In genomic region chr14:68814376-68815287, GRCh38 we compare ENCODE assay signal across 8 cellular contexts. TPM values are rescaled to one million over a fixed set of nuclear protein-coding genes. Genes with fewer than 3 reads are reported as not detected.
DNase-seq lines count a peak whose midpoint lies in the region; FAIRE-seq and TF ChIP-seq lines count a peak whose summit lies in the region.

No MANE protein-coding gene starts in this region.

- no peak for FAIRE-seq in D721Med (lab: Jason Lieb, UNC)

- no peaks in the 10 kb centered on the region for H3K27me3 ChIP-seq in neuron (ENCODE audit: insufficient read depth, low read length)

- no peaks in the 10 kb centered on the region for H3K9me3 ChIP-seq in neuron (ENCODE audit: low read length)

- TF ChIP-seq POLR2A in lower leg skin (IDR thresholded peaks at IDR 0.05): no peak

- H2AFZ ChIP-seq in neuron (ENCODE audit: low read depth, low read length): no peak overlapping the region

- DNase-seq in DMS53 treated with DMSO at 0.1 percent for 48 hours (lab: John Stamatoyannopoulos, UW; ENCODE audit: unreplicated experiment) (peak; percentile 17), GM20000 (ENCODE audit: low spot score) (peak; percentile 86), MV-4-11 (lab: John Stamatoyannopoulos, UW) (peak; percentile 46), activated T-cell treated with anti-CD3 and anti-CD28 coated beads for 24 hours (ENCODE audit: low read depth) (peak; percentile 33), fibroblast of peridontal ligament (ENCODE audit: extremely low read depth) (peak; percentile 67), D721Med (ENCODE audit: insufficient read length, low spot score) (no peak), lower leg skin (ENCODE audit: low spot score in 2 of 2) (no peak)

- WGBS in lower leg skin, 2 donors: 12 to 13% methylated on average over 14 of the region's 14 CpGs

- intact Hi-C loops in lower leg skin (cut with DNase I; ENCODE audit: low total_unique reads): loop anchor here (5.0 kb wide), 1 partner anchor 567 kb away; no protein-coding TSS in a partner anchor

- TF ChIP-seq CTCF in GM20000 (IDR thresholded peaks at IDR 0.05; ENCODE audit: extremely low read depth, missing control alignments) (no peak), D721Med (IDR thresholded peaks at IDR 0.05; ENCODE audit: insufficient read depth, missing control alignments) (no peak), lower leg skin (IDR thresholded peaks at IDR 0.05) (no peak)

- H3K4me3 ChIP-seq in neuron (ENCODE audit: low read length) (peak overlapping the region; percentile 7), lower leg skin (ENCODE audit: low read depth, poor library complexity, severe bottlenecking) (no peak overlapping the region)

- no peaks in the 10 kb centered on the region for H3K36me3 ChIP-seq in neuron (ENCODE audit: insufficient read depth, low read length)

- peaks cover 21% of the 10 kb centered on the region for H3K4me1 ChIP-seq in neuron (ENCODE audit: insufficient read depth, low read length)

RNA-seq across cellular contexts. Expression of gene ZFP36L1, which starts 21.8 kb away (rescaled TPM):
- 1,000 to 10,000 TPM in 1 of 4 donors, 100 to 1,000 TPM in 3; 466 to 2,618 (median 922) TPM for total RNA-seq in lower leg skin

Comparison
In these comparisons a context has a peak if more than half of its experiments do, and no peak if none do; other contexts are left out.
1. DNase-seq: peak in DMS53 treated with DMSO at 0.1 percent for 48 hours (single experiment), GM20000 (single experiment), MV-4-11 (single experiment), activated T-cell treated with anti-CD3 and anti-CD28 coated beads for 24 hours (single experiment) and fibroblast of peridontal ligament (single experiment); none in D721Med (single experiment) and lower leg skin (0 of 2).